ENCODE assay signal across 28 cellular contexts in the genomic region with DNA sequence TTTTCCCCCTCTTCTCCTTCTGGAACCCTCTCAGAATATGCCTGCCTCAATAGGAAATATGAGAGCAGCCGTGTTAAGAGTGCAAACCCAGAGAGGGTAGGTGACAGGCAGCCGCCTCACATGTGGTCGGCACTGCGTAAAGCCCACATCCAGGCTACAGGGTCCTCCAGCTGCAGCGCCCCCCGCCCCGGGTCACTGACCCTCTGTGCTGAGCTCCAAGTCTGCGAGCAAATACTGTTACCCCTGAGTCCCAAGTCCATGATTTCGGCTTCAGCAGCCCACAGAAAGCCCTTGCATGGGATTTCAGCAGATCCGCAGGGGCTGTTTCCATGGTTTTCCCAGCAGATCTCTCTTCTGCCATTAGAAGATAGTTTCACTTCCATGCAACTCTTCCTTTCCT.
"Had no signal": no experiment of that assay in that cellular context is flagged by ENCODE, and none has a peak within 500 bp of the region (broad histone marks: within the 10 kb centered on the region; RNA-seq: fewer than 3 reads in every experiment).

No MANE protein-coding gene starts in this region.

- DNase-seq: naive B cell; naive thymus-derived CD8-positive, alpha-beta T cell; nephron progenitor cell; occipital lobe; pancreas; retina; right cardiac atrium; right lobe of liver; sigmoid colon; small intestine; stimulated activated CD4-positive, alpha-beta T cell treated with anti-CD3 and anti-CD28 coated beads, Interleukin-15, amount 100 ng/mL, for 24 hours; stimulated activated CD4-positive, alpha-beta T cell treated with anti-CD3 and anti-CD28 coated beads, Interleukin-2, amount 100 ng/mL, for 24 hours; stimulated activated CD4-positive, alpha-beta T cell treated with anti-CD3 and anti-CD28 coated beads, Interleukin-2, amount 100 ng/mL, for 48 hours; stimulated activated CD4-positive, alpha-beta T cell treated with anti-CD3 and anti-CD28 coated beads, Interleukin-4, amount 100 ng/mL, for 24 hours; stimulated activated naive B cell treated with anti-CD40 and anti-IgM and Interleukin-4, amounts not matched to agents 10 μg/mL and 1 μg/mL and 100 μg/mL, for 72 hours; stimulated activated naive CD4-positive, alpha-beta T cell treated with Interleukin-2 at 50 U/mL for 16 hours; stomach; thyroid gland; trophoblast cell had no signal

- H3K4me1 ChIP-seq: neural progenitor cell, pancreas, prostate gland, right lobe of liver, sigmoid colon, stomach, tibial nerve, upper lobe of left lung, vagina had no signal

- H3K4me3 ChIP-seq: neural progenitor cell, pancreas, prostate gland, right lobe of liver, sigmoid colon, stomach, thoracic aorta, thyroid gland, tibial nerve, upper lobe of left lung, vagina had no signal

- H3K4me1 Mint-ChIP-seq: naive thymus-derived CD8-positive, alpha-beta T cell; stimulated activated effector memory CD8-positive, alpha-beta T cell treated with anti-CD3 and anti-CD28 coated beads, Interleukin-12 subunit alpha, Interleukin-12 subunit beta, amount 100 ng/mL, for 72 hours had no signal

- H3K27ac Mint-ChIP-seq: naive B cell; naive thymus-derived CD8-positive, alpha-beta T cell; natural killer cell treated with Interleukin-12 subunit alpha and Interleukin-12 subunit beta and Interleukin-15 and Interleukin-18, amount 100 ng/mL, for 72 hours; nephron progenitor cell; neural progenitor cell; stimulated activated effector memory CD8-positive, alpha-beta T cell treated with anti-CD3 and anti-CD28 coated beads, Interleukin-12 subunit alpha, Interleukin-12 subunit beta, amount 100 ng/mL, for 72 hours; stimulated activated naive B cell treated with anti-CD40 and anti-IgM and Interleukin-4, amounts not matched to agents 10 μg/mL and 1 μg/mL and 100 μg/mL, for 72 hours; stimulated activated naive CD8-positive, alpha-beta T cell treated with anti-CD3 and anti-CD28 coated beads, Interleukin-15, Interleukin-2, amounts not matched to agents 100 ng/mL and 50 ng/mL, for 24 hours had no signal

- ATAC-seq: naive thymus-derived CD8-positive, alpha-beta T cell; natural killer cell treated with Interleukin-12 subunit alpha and Interleukin-12 subunit beta and Interleukin-15 and Interleukin-18, amount 100 ng/mL, for 72 hours; pancreas; right cardiac atrium; right lobe of liver; stimulated activated effector memory CD8-positive, alpha-beta T cell treated with anti-CD3 and anti-CD28 coated beads, Interleukin-12 subunit alpha, Interleukin-12 subunit beta, amount 100 ng/mL, for 72 hours; stimulated activated naive B cell treated with anti-CD40 and anti-IgM and Interleukin-4, amounts not matched to agents 10 μg/mL and 1 μg/mL and 100 μg/mL, for 72 hours had no signal

- H3K27ac ChIP-seq: neural progenitor cell, pancreas, prostate gland, right lobe of liver, sigmoid colon, stomach, thoracic aorta, thyroid gland, tibial nerve, upper lobe of left lung, vagina had no signal

- H3K9me3 ChIP-seq: pancreas, prostate gland, right lobe of liver, thoracic aorta, thyroid gland, vagina had no signal

- H3K4me3 Mint-ChIP-seq: naive B cell; naive thymus-derived CD8-positive, alpha-beta T cell; natural killer cell treated with Interleukin-12 subunit alpha and Interleukin-12 subunit beta and Interleukin-15 and Interleukin-18, amount 100 ng/mL, for 72 hours; nephron progenitor cell; neural progenitor cell; stimulated activated effector memory CD8-positive, alpha-beta T cell treated with anti-CD3 and anti-CD28 coated beads, Interleukin-12 subunit alpha, Interleukin-12 subunit beta, amount 100 ng/mL, for 72 hours; stimulated activated naive B cell treated with anti-CD40 and anti-IgM and Interleukin-4, amounts not matched to agents 10 μg/mL and 1 μg/mL and 100 μg/mL, for 72 hours; stimulated activated naive CD8-positive, alpha-beta T cell treated with anti-CD3 and anti-CD28 coated beads, Interleukin-15, Interleukin-2, amounts not matched to agents 100 ng/mL and 50 ng/mL, for 24 hours had no signal

- H3K9ac ChIP-seq: neural progenitor cell had no signal

- H3K27me3 ChIP-seq: neural progenitor cell, pancreas, right lobe of liver, sigmoid colon, stomach, thyroid gland, tibial nerve, upper lobe of left lung, vagina had no signal

- H3K27me3 Mint-ChIP-seq: naive B cell; natural killer cell treated with Interleukin-12 subunit alpha and Interleukin-12 subunit beta and Interleukin-15 and Interleukin-18, amount 100 ng/mL, for 72 hours; stimulated activated naive CD8-positive, alpha-beta T cell treated with anti-CD3 and anti-CD28 coated beads, Interleukin-15, Interleukin-2, amounts not matched to agents 100 ng/mL and 50 ng/mL, for 24 hours had no signal

- H3K36me3 Mint-ChIP-seq: natural killer cell treated with Interleukin-12 subunit alpha and Interleukin-12 subunit beta and Interleukin-15 and Interleukin-18, amount 100 ng/mL, for 72 hours; stimulated activated effector memory CD8-positive, alpha-beta T cell treated with anti-CD3 and anti-CD28 coated beads, Interleukin-12 subunit alpha, Interleukin-12 subunit beta, amount 100 ng/mL, for 72 hours; stimulated activated naive B cell treated with anti-CD40 and anti-IgM and Interleukin-4, amounts not matched to agents 10 μg/mL and 1 μg/mL and 100 μg/mL, for 72 hours had no signal

- H3K36me3 ChIP-seq: neural progenitor cell, pancreas, prostate gland, right lobe of liver, sigmoid colon, stomach, thoracic aorta, thyroid gland, tibial nerve, upper lobe of left lung, vagina had no signal
